8 cellular contexts compared by ENCODE assay signal in the genomic region with DNA sequence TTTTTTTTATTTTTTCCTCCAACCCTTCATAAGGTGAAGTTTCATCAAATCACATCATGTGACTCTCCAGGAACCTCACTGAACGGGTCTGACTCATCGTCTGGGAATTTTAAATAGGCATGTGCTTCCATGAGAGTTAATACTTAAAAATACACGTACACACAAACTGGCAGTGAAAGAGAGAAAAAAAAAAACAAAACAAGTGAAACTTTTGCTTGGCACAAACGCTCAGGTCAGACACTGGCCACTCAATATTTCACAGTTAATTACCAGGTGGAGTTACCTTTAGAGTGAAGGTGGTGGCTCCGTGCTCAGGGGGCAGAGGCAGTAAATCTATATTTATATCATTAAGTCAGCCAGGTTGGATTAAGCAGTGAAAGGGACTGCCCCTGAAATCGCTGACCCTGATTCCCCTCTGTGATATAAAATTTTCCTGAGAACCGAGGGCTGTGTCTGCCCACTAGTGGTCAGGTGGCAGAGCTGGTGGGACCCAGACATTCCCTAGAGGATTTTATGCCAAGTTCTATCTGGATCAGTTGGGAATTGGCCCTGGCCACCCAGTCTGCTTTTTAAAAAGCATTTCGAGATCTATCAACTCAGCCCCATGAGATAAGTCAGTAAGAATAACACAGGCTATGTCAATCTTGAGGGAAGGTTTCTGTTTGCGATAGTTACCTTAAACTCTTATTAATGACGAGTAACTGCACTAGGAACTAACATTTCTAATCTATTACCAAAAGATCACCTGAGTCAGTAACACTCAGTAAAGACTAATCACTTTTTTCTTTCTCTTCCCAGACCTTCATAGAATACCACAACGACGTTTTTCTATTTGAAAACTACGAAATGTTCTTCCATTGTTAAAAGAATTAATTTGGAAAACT.
DNase-seq lines count a peak whose midpoint lies in the region; ATAC-seq and TF ChIP-seq lines count a peak whose summit lies in the region.

No MANE protein-coding gene starts in this region.

- no peaks in the 10 kb centered on the region for H3K36me3 ChIP-seq in parathyroid adenoma (ENCODE audit: control insufficient read depth, insufficient read depth, low read length)

- H3K9ac ChIP-seq in parathyroid adenoma = no peak overlapping the region

- peak overlapping the region; percentile 71 for H3K4me3 Mint-ChIP-seq in HFFc6

- peak overlapping the region; percentile 72; the same call in 1 of the 2 replicates for H3K27ac Mint-ChIP-seq in HFFc6

- no peak overlapping the region for H3K4me3 ChIP-seq in fibroblast of mammary gland (ENCODE audit: control insufficient read depth, low read depth, low read length)
- peak overlapping the region; percentile 44 for H3K4me3 ChIP-seq in parathyroid adenoma (ENCODE audit: low read depth, low read length)

- peaks cover 24% of the 10 kb centered on the region for H3K4me1 Mint-ChIP-seq in HFFc6 (ENCODE audit: low read depth)

- no peaks in the 10 kb centered on the region for H3K36me3 Mint-ChIP-seq in HFFc6 (ENCODE audit: low read depth)

- H3K27me3 Mint-ChIP-seq in HFFc6 (ENCODE audit: insufficient read depth) = no peaks in the 10 kb centered on the region

- H2AFZ ChIP-seq in parathyroid adenoma = peak overlapping the region; percentile 59

- H3K79me2 ChIP-seq in parathyroid adenoma = no peaks in the 10 kb centered on the region

- ATAC-seq in HG03175 (IDR thresholded peaks at IDR 0.05; ENCODE audit: unreplicated experiment) (no peak), GM21360 (IDR thresholded peaks at IDR 0.05; ENCODE audit: unreplicated experiment) (no peak)

- H3K9me3 Mint-ChIP-seq in HFFc6 = no peaks in the 10 kb centered on the region

- no peaks in the 10 kb centered on the region for H3K27me3 ChIP-seq in parathyroid adenoma (ENCODE audit: control insufficient read depth, insufficient read depth, low read length)

- TF ChIP-seq CTCF in AG09319 (IDR thresholded peaks at IDR 0.05; ENCODE audit: low read depth, low read length) (peak; percentile 57), HFFc6 (IDR thresholded peaks at IDR 0.05) (peak; percentile 72), RWPE1 (conservative IDR thresholded peaks at IDR 0.05; ENCODE audit: low read depth) (peak; percentile 75), fibroblast of mammary gland (conservative IDR thresholded peaks at IDR 0.05; ENCODE audit: control insufficient read depth, insufficient read depth, low read depth, low read length) (peak; percentile 40), parathyroid adenoma (IDR thresholded peaks at IDR 0.05) (peak; percentile 77)

- POLR2A ChIA-PET in RWPE1 (lab: Yijun Ruan, JAX; ENCODE audit: low non-redundant PET) = no interaction called here

- DNase-seq in AG09319 (ENCODE audit: extremely low read depth, low read depth) (peak; percentile 49), HFFc6 (peak; percentile 86), RWPE1 (ENCODE audit: low spot score) (peak; percentile 88), fibroblast of mammary gland (ENCODE audit: low read depth) (peak; percentile 94)
- DNase-seq in activated effector memory CD4-positive, alpha-beta T cell treated with Interleukin-2 at 50 U/mL for 16 hours = no peak

- H3K4me2 ChIP-seq in parathyroid adenoma (ENCODE audit: low read length) = peak overlapping the region; percentile 72

- H3K4me1 ChIP-seq in parathyroid adenoma = peaks cover 2% of the 10 kb centered on the region

- H3K9me3 ChIP-seq in parathyroid adenoma (ENCODE audit: control insufficient read depth, low read length) = no peaks in the 10 kb centered on the region

- peak overlapping the region; percentile 87 for H3K27ac ChIP-seq in RWPE1
- no peak overlapping the region for H3K27ac ChIP-seq in parathyroid adenoma

- CTCF ChIA-PET in RWPE1 (lab: Yijun Ruan, JAX) = interaction anchor here (0.6 kb wide), 3 partner anchors 483 to 1935 kb away, joined by 3 to 7 read pairs (median 3); no protein-coding TSS in a partner anchor
